26 cellular contexts compared by ENCODE assay signal in genomic region chr14:63860146-63860545, GRCh38. TPM values are rescaled to one million over a fixed set of nuclear protein-coding genes. Genes with fewer than 3 reads are reported as not detected.
DNase-seq lines count a peak whose midpoint lies in the region; ATAC-seq and TF ChIP-seq lines count a peak whose summit lies in the region.
"Had no signal": no experiment of that assay in that cellular context is flagged by ENCODE, and none has a peak within 500 bp of the region (broad histone marks: within the 10 kb centered on the region; RNA-seq: fewer than 3 reads in every experiment).

No MANE protein-coding gene starts in this region.

- H3K27ac Mint-ChIP-seq in activated naive CD4-positive, alpha-beta T cell treated with anti-CD3 and anti-CD28 coated beads, Interleukin-2, amount 50 U/mL, for 24 hours: peak overlapping the region; percentile 80

- intact Hi-C loops in esophagus squamous epithelium (cut with DNase I): no loop called here
- intact Hi-C loops in Right ventricle myocardium inferior (cut with DNase I): no loop called here
- intact Hi-C loops in psoas muscle (cut with DNase I): no loop called here

- no peaks in the 10 kb centered on the region for H3K27me3 ChIP-seq in SU-DHL-6 (ENCODE audit: low read length)
- H3K27me3 ChIP-seq in esophagus squamous epithelium: no peaks in the 10 kb centered on the region
- H3K27me3 ChIP-seq in psoas muscle (ENCODE audit: insufficient read depth in 3 of 3, low read length in 2 of 3): no peaks in the 10 kb centered on the region
- H3K27me3 ChIP-seq: ovary, SJCRH30, suprapubic skin had no signal

- H3K4me3 ChIP-seq in SU-DHL-6 (ENCODE audit: insufficient read depth, low read length, poor library complexity, severe bottlenecking) (peak overlapping the region; percentile 15), esophagus squamous epithelium (no peak overlapping the region), psoas muscle (no peak overlapping the region)
- H3K4me3 ChIP-seq: GM12878, K562, ovary, PC-9, SJCRH30, suprapubic skin had no signal

- peaks cover 95% of the 10 kb centered on the region for H3K79me2 ChIP-seq in SU-DHL-6 (ENCODE audit: insufficient read depth, low read length)

- no peak for TF ChIP-seq POLR2A in esophagus squamous epithelium (IDR thresholded peaks at IDR 0.05)

- H3K4me1 Mint-ChIP-seq in activated naive CD4-positive, alpha-beta T cell treated with anti-CD3 and anti-CD28 coated beads, Interleukin-2, amount 50 U/mL, for 24 hours: peaks cover 86% of the 10 kb centered on the region

- 0 to 12% methylated on average over 1 of the region's 1 CpG for WGBS in esophagus squamous epithelium, 2 donors
- WGBS in psoas muscle, 3 donors: 12 to 29% (median 29%) methylated on average over 1 of the region's 1 CpG

- H3K9ac ChIP-seq in SU-DHL-6 (ENCODE audit: low read length): peak overlapping the region; percentile 27; the same call in 1 of the 2 replicates

- peak overlapping the region; percentile 90 for H3K4me2 ChIP-seq in SU-DHL-6 (ENCODE audit: low read depth, low read length, poor library complexity, severe bottlenecking)
- H3K4me2 ChIP-seq: PC-9 had no signal

- H3K36me3 Mint-ChIP-seq in activated naive CD4-positive, alpha-beta T cell treated with anti-CD3 and anti-CD28 coated beads, Interleukin-2, amount 50 U/mL, for 24 hours: peaks cover 7% of the 10 kb centered on the region

- no peaks in the 10 kb centered on the region for H3K27me3 Mint-ChIP-seq in activated naive CD4-positive, alpha-beta T cell treated with anti-CD3 and anti-CD28 coated beads, Interleukin-2, amount 50 U/mL, for 24 hours

- H3K27ac ChIP-seq in SU-DHL-6 (ENCODE audit: low read depth, low read length) (peak overlapping the region; percentile 95), esophagus squamous epithelium (peak overlapping the region in 3 of 4 donors; percentile 5 to 56 (median 26)), psoas muscle (no peak overlapping the region)
- H3K27ac ChIP-seq: ovary, PC-9, SJCRH30, suprapubic skin had no signal

- no peak for DNase-seq in activated naive CD4-positive, alpha-beta T cell (lab: John Stamatoyannopoulos, UW)
- DNase-seq in esophagus squamous epithelium (lab: John Stamatoyannopoulos, UW): no peak
- no peak for DNase-seq in NCI-H2081 (lab: John Stamatoyannopoulos, UW)
- no peak for DNase-seq in Right ventricle myocardium inferior (ENCODE audit: missing footprints)
- DNase-seq in psoas muscle: no peak
- DNase-seq: activated effector memory CD4-positive, alpha-beta T cell treated with Interleukin-2 at 50 U/mL for 16 hours; C1 segment of cervical spinal cord; caudate nucleus; DMS153; foreskin fibroblast; kidney glomerular epithelial cell; mammary epithelial cell; MM.1S; NCI-H146; NCI-H82; ovary; PC-9; SJCRH30; stimulated activated CD4-positive, alpha-beta T cell treated with anti-CD3 and anti-CD28 coated beads, Interleukin-15, amount 100 ng/mL, for 24 hours had no signal

- TF ChIP-seq CTCF in SU-DHL-6 (IDR thresholded peaks at IDR 0.05; ENCODE audit: insufficient read depth, low read length, poor library complexity, severe bottlenecking): no peak
- TF ChIP-seq CTCF in esophagus squamous epithelium (IDR thresholded peaks at IDR 0.05): no peak
- no peak for TF ChIP-seq CTCF in psoas muscle (IDR thresholded peaks at IDR 0.05)

- no peaks in the 10 kb centered on the region for H4K20me1 ChIP-seq in SU-DHL-6 (ENCODE audit: low read depth, low read length)

- no peaks in the 10 kb centered on the region for H3K9me2 ChIP-seq in SU-DHL-6 (replicated peaks; ENCODE audit: insufficient read depth, low read length)

- peaks cover 60% of the 10 kb centered on the region for H3F3A ChIP-seq in SU-DHL-6 (ENCODE audit: insufficient read depth)

- no peaks in the 10 kb centered on the region for H3K9me3 Mint-ChIP-seq in activated naive CD4-positive, alpha-beta T cell treated with anti-CD3 and anti-CD28 coated beads, Interleukin-2, amount 50 U/mL, for 24 hours

- peak overlapping the region; percentile 1 for H3K4me3 Mint-ChIP-seq in activated naive CD4-positive, alpha-beta T cell treated with anti-CD3 and anti-CD28 coated beads, Interleukin-2, amount 50 U/mL, for 24 hours

- H2AFZ ChIP-seq in SU-DHL-6 (ENCODE audit: low read depth, low read length, severe bottlenecking): no peak overlapping the region
- H2AFZ ChIP-seq: PC-9 had no signal

- no peak for ATAC-seq in Right ventricle myocardium inferior
- ATAC-seq in psoas muscle: no peak
- ATAC-seq in HG03175 (IDR thresholded peaks at IDR 0.05; ENCODE audit: unreplicated experiment): no peak
- ATAC-seq: GM12878, K562, sciatic nerve had no signal

- H3K9me3 ChIP-seq in SU-DHL-6 (ENCODE audit: insufficient read depth, low read length) (no peaks in the 10 kb centered on the region), esophagus squamous epithelium (no peaks in the 10 kb centered on the region), psoas muscle (no peaks in the 10 kb centered on the region)
- H3K9me3 ChIP-seq: ovary, SJCRH30, suprapubic skin had no signal

- H3K4me1 ChIP-seq in esophagus squamous epithelium (peaks cover 12 to 91% (median 43%) of the 10 kb centered on the region in 3 donors), psoas muscle (peaks cover 32% of the 10 kb centered on the region)

- H3K36me3 ChIP-seq in SU-DHL-6 (ENCODE audit: low read length): no peaks in the 10 kb centered on the region
- no peaks in the 10 kb centered on the region for H3K36me3 ChIP-seq in esophagus squamous epithelium
- H3K36me3 ChIP-seq in psoas muscle (ENCODE audit: insufficient read depth in 1 of 2, low read depth in 1 of 2): no peaks in the 10 kb centered on the region
- H3K36me3 ChIP-seq: ovary, SJCRH30, suprapubic skin had no signal

RNA-seq across cellular contexts. Expression of gene SYNE2, which starts 7.3 kb away (rescaled TPM):
- 100 to 1,000 TPM; 128 to 197 (median 145) TPM for total RNA-seq in esophagus squamous epithelium
- 191 TPM for total RNA-seq in Right ventricle myocardium inferior
- 100 to 1,000 TPM in 3 of 4 donors, 10 to 100 TPM in 1; 78.3 to 239 (median 152) TPM for total RNA-seq in psoas muscle
- polyA plus RNA-seq in psoas muscle: 100 to 1,000 TPM in 2 of 3 donors, 10 to 100 TPM in 1; 23.0 to 188 (median 101) TPM
